ENCODE assay signal across 18 cellular contexts in the genomic region with DNA sequence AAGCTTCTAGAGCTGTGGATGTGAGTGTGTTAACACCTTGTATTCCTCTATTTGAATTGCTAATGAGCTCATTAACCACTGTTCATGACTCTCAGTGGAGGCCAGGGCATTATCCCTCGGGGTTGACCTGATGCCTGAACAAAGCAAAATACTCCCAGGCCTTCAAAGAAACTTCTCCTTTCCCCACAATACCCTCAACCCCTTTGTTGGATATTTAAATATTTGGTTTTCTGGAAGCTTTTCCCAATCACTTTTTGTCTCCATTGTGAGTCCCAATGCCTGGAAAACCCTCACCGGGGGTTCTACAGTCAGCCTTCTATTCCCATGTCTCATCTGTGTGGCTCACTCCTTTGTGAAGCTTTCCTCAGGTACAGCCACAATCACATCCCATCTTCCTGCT.
"Had no signal": no experiment of that assay in that cellular context is flagged by ENCODE, and none has a peak within 500 bp of the region (broad histone marks: within the 10 kb centered on the region; RNA-seq: fewer than 3 reads in every experiment).

No MANE protein-coding gene starts in this region.

- H3K36me3 Mint-ChIP-seq: activated naive CD4-positive, alpha-beta T cell treated with anti-CD3 and anti-CD28 coated beads, Interleukin-2, amount 50 U/mL, for 72 hours; mesothelial cell of epicardium; natural killer cell treated with Interleukin-12 subunit alpha and Interleukin-12 subunit beta and Interleukin-15 and Interleukin-18, amount 100 ng/mL, for 72 hours had no signal

- H3K27ac Mint-ChIP-seq: activated naive CD4-positive, alpha-beta T cell treated with anti-CD3 and anti-CD28 coated beads, Interleukin-2, amount 50 U/mL, for 72 hours; activated T-cell treated with anti-CD3 and anti-CD28 coated beads, Interleukin-2, amount 50 U/mL, for 72 hours; mesothelial cell of epicardium; natural killer cell treated with Interleukin-12 subunit alpha and Interleukin-12 subunit beta and Interleukin-15 and Interleukin-18, amount 100 ng/mL, for 72 hours had no signal

- ATAC-seq: activated naive CD4-positive, alpha-beta T cell treated with anti-CD3 and anti-CD28 coated beads, Interleukin-2, amount 50 U/mL, for 72 hours; activated T-cell treated with anti-CD3 and anti-CD28 coated beads, Interleukin-2, amount 50 U/mL, for 72 hours; left lobe of liver; natural killer cell treated with Interleukin-12 subunit alpha and Interleukin-12 subunit beta and Interleukin-15 and Interleukin-18, amount 100 ng/mL, for 72 hours; right cardiac atrium; stimulated activated naive CD8-positive, alpha-beta T cell treated with anti-CD3 and anti-CD28 coated beads, Interleukin-15, Interleukin-2, amounts not matched to agents 100 U/mL and 50 U/mL, for 24 hours had no signal

- H3K4me3 Mint-ChIP-seq: activated T-cell treated with anti-CD3 and anti-CD28 coated beads, Interleukin-2, amount 50 U/mL, for 72 hours; mesothelial cell of epicardium; natural killer cell treated with Interleukin-12 subunit alpha and Interleukin-12 subunit beta and Interleukin-15 and Interleukin-18, amount 100 ng/mL, for 72 hours had no signal

- H3K4me1 ChIP-seq: tibial artery had no signal

- H3K9me3 ChIP-seq: tibial artery had no signal

- H3K4me3 ChIP-seq: lung, tibial artery had no signal

- H3K9me3 Mint-ChIP-seq: activated naive CD4-positive, alpha-beta T cell treated with anti-CD3 and anti-CD28 coated beads, Interleukin-2, amount 50 U/mL, for 72 hours; mesothelial cell of epicardium had no signal

- H3K27ac ChIP-seq: tibial artery had no signal

- DNase-seq: activated CD4-positive, alpha-beta T cell treated with anti-CD3 and anti-CD28 coated beads, Interleukin-2, amount 50 U/mL, for 1 hour; activated CD8-positive, alpha-beta memory T cell treated with anti-CD3 and anti-CD28 coated beads for 24 hours; activated CD8-positive, alpha-beta memory T cell treated with anti-CD3 and anti-CD28 coated beads, Interleukin-2, amount 50 U/mL, for 48 hours; activated effector memory CD4-positive, alpha-beta T cell treated with anti-CD3 and anti-CD28 coated beads, Interleukin-2, amount 50 U/mL, for 16 hours; activated T-cell treated with anti-CD3 and anti-CD28 coated beads, Interleukin-2, amount 50 U/mL, for 72 hours; erythroblast; foreskin melanocyte; occipital lobe; right cardiac atrium; stimulated activated naive CD8-positive, alpha-beta T cell treated with anti-CD3 and anti-CD28 coated beads, Interleukin-15, Interleukin-2, amounts not matched to agents 100 U/mL and 50 U/mL, for 24 hours; substantia nigra; T1000; tibial artery had no signal

- H3K27me3 ChIP-seq: tibial artery had no signal

- H3K27me3 Mint-ChIP-seq: natural killer cell treated with Interleukin-12 subunit alpha and Interleukin-12 subunit beta and Interleukin-15 and Interleukin-18, amount 100 ng/mL, for 72 hours had no signal

- H3K36me3 ChIP-seq: tibial artery had no signal

- H3K4me1 Mint-ChIP-seq: mesothelial cell of epicardium had no signal
